9 cellular contexts compared by ENCODE assay signal in genomic region chr2:85318222-85319182, GRCh38. TPM values are rescaled to one million over a fixed set of nuclear protein-coding genes. Genes with fewer than 3 reads are reported as not detected.
DNase-seq lines count a peak whose midpoint lies in the region; ATAC-seq lines count a peak whose summit lies in the region.
"Had no signal": no experiment of that assay in that cellular context is flagged by ENCODE, and none has a peak within 500 bp of the region (broad histone marks: within the 10 kb centered on the region; RNA-seq: fewer than 3 reads in every experiment).

No MANE protein-coding gene starts in this region.

- ATAC-seq in HG02885 (IDR thresholded peaks at IDR 0.05; ENCODE audit: poor library complexity, unreplicated experiment) (peak; percentile 53), GM19452 (IDR thresholded peaks at IDR 0.05; ENCODE audit: unreplicated experiment) (no peak)
- ATAC-seq in activated naive CD8-positive, alpha-beta T cell treated with anti-CD3 and anti-CD28 coated beads, Interleukin-2, amount 10 ng/mL, durations not matched to agents 7 days and 5 days (ENCODE audit: low read depth), result peak; percentile 53
- ATAC-seq in natural killer cell treated with Interleukin-12 subunit alpha and Interleukin-12 subunit beta and Interleukin-15 and Interleukin-18, amount 100 ng/mL, for 72 hours, result peak; percentile 72 to 77

- peaks cover 50% of the 10 kb centered on the region for H3K4me1 Mint-ChIP-seq in activated naive CD8-positive, alpha-beta T cell treated with anti-CD3 and anti-CD28 coated beads, Interleukin-2, amount 10 ng/mL, durations not matched to agents 7 days and 5 days
- peaks cover 54 to 60% of the 10 kb centered on the region in 2 donors for H3K4me1 Mint-ChIP-seq in natural killer cell treated with Interleukin-12 subunit alpha and Interleukin-12 subunit beta and Interleukin-15 and Interleukin-18, amount 100 ng/mL, for 72 hours (ENCODE audit: low read depth in 2 of 2)

- H3K4me3 Mint-ChIP-seq in activated naive CD8-positive, alpha-beta T cell treated with anti-CD3 and anti-CD28 coated beads, Interleukin-2, amount 10 ng/mL, durations not matched to agents 7 days and 5 days, result peak overlapping the region; percentile 30
- no peak overlapping the region for H3K4me3 Mint-ChIP-seq in natural killer cell treated with Interleukin-12 subunit alpha and Interleukin-12 subunit beta and Interleukin-15 and Interleukin-18, amount 100 ng/mL, for 72 hours

- peaks cover 56% of the 10 kb centered on the region for H3K36me3 Mint-ChIP-seq in activated naive CD8-positive, alpha-beta T cell treated with anti-CD3 and anti-CD28 coated beads, Interleukin-2, amount 10 ng/mL, durations not matched to agents 7 days and 5 days
- H3K36me3 Mint-ChIP-seq in natural killer cell treated with Interleukin-12 subunit alpha and Interleukin-12 subunit beta and Interleukin-15 and Interleukin-18, amount 100 ng/mL, for 72 hours, result peaks cover 47% of the 10 kb centered on the region

- POLR2A ChIA-PET in activated naive CD8-positive, alpha-beta T cell treated with anti-CD3 and anti-CD28 coated beads, Interleukin-2, amount 10 ng/mL, durations not matched to agents 7 days and 5 days (lab: Charles Lee), result interaction anchor here (0.6 to 3.1 kb wide), 12 partner anchors 9 to 502 kb away, joined by 3 to 23 read pairs (median 5); partner anchors contain the start of genes MAT2A, SH2D6, TGOLN2 and TMEM150A

- H3K27me3 Mint-ChIP-seq in activated naive CD8-positive, alpha-beta T cell treated with anti-CD3 and anti-CD28 coated beads, Interleukin-2, amount 10 ng/mL, durations not matched to agents 7 days and 5 days, result no peaks in the 10 kb centered on the region
- H3K27me3 Mint-ChIP-seq in natural killer cell treated with Interleukin-12 subunit alpha and Interleukin-12 subunit beta and Interleukin-15 and Interleukin-18, amount 100 ng/mL, for 72 hours, result no peaks in the 10 kb centered on the region

- DNase-seq in COLO668 (lab: John Stamatoyannopoulos, UW; ENCODE audit: unreplicated experiment), result peak; percentile 13
- DNase-seq in activated naive CD8-positive, alpha-beta T cell treated with anti-CD3 and anti-CD28 coated beads, Interleukin-2, amount 10 ng/mL, durations not matched to agents 7 days and 5 days, result no peak
- DNase-seq in natural killer cell treated with Interleukin-12 subunit alpha and Interleukin-12 subunit beta and Interleukin-15 and Interleukin-18, amount 100 ng/mL, for 72 hours (ENCODE audit: low spot score), result no peak
- no peak for DNase-seq in NCI-H2196 treated with DMSO at 0.1 percent for 48 hours (lab: John Stamatoyannopoulos, UW; ENCODE audit: unreplicated experiment)
- DNase-seq in NCI-H82 (lab: John Stamatoyannopoulos, UW), result no peak
- no peak for DNase-seq in iPS-NIHi11 (ENCODE audit: low spot score)
- DNase-seq: heart left ventricle had no signal

- peak overlapping the region; percentile 17 for H3K27ac Mint-ChIP-seq in activated naive CD8-positive, alpha-beta T cell treated with anti-CD3 and anti-CD28 coated beads, Interleukin-2, amount 10 ng/mL, durations not matched to agents 7 days and 5 days
- H3K27ac Mint-ChIP-seq in natural killer cell treated with Interleukin-12 subunit alpha and Interleukin-12 subunit beta and Interleukin-15 and Interleukin-18, amount 100 ng/mL, for 72 hours, result peak overlapping the region; percentile 39 to 48

- H3K9me3 Mint-ChIP-seq in activated naive CD8-positive, alpha-beta T cell treated with anti-CD3 and anti-CD28 coated beads, Interleukin-2, amount 10 ng/mL, durations not matched to agents 7 days and 5 days, result no peaks in the 10 kb centered on the region
- no peaks in the 10 kb centered on the region for H3K9me3 Mint-ChIP-seq in natural killer cell treated with Interleukin-12 subunit alpha and Interleukin-12 subunit beta and Interleukin-15 and Interleukin-18, amount 100 ng/mL, for 72 hours

RNA-seq across cellular contexts. Expression of gene TGOLN2, which starts 9.3 kb away (rescaled TPM):
- total RNA-seq in activated naive CD8-positive, alpha-beta T cell treated with anti-CD3 and anti-CD28 coated beads, Interleukin-2, amount 10 ng/mL, durations not matched to agents 7 days and 5 days, result 100 to 1,000 TPM; 144 to 148 TPM
- 100 to 1,000 TPM; 133 to 174 TPM for total RNA-seq in natural killer cell treated with Interleukin-12 subunit alpha and Interleukin-12 subunit beta and Interleukin-15 and Interleukin-18, amount 100 ng/mL, for 72 hours

RNA-seq across cellular contexts. Expression of gene RETSAT, which starts 35.8 kb away (rescaled TPM):
- total RNA-seq in activated naive CD8-positive, alpha-beta T cell treated with anti-CD3 and anti-CD28 coated beads, Interleukin-2, amount 10 ng/mL, durations not matched to agents 7 days and 5 days, result 10 to 100 TPM; 28.8 to 29.7 TPM
- total RNA-seq in natural killer cell treated with Interleukin-12 subunit alpha and Interleukin-12 subunit beta and Interleukin-15 and Interleukin-18, amount 100 ng/mL, for 72 hours, result 10 to 100 TPM; 25.5 to 32.7 TPM

RNA-seq across cellular contexts. Expression of gene ELMOD3, which starts 36.1 kb away (rescaled TPM):
- 10 to 100 TPM; 23.1 to 26.4 TPM for total RNA-seq in activated naive CD8-positive, alpha-beta T cell treated with anti-CD3 and anti-CD28 coated beads, Interleukin-2, amount 10 ng/mL, durations not matched to agents 7 days and 5 days
- 10 to 100 TPM; 19.8 to 19.9 TPM for total RNA-seq in natural killer cell treated with Interleukin-12 subunit alpha and Interleukin-12 subunit beta and Interleukin-15 and Interleukin-18, amount 100 ng/mL, for 72 hours
